In genomic region chr9:131119600-131119999, GRCh38 we compare ENCODE assay signal across 16 cellular contexts. TPM values are rescaled to one million over a fixed set of nuclear protein-coding genes. Genes with fewer than 3 reads are reported as not detected.
DNase-seq lines count a peak whose midpoint lies in the region; ATAC-seq and TF ChIP-seq lines count a peak whose summit lies in the region.
"Had no signal": no experiment of that assay in that cellular context is flagged by ENCODE, and none has a peak within 500 bp of the region (broad histone marks: within the 10 kb centered on the region; RNA-seq: fewer than 3 reads in every experiment).

No MANE protein-coding gene starts in this region.

- TF ChIP-seq CTCF in right atrium auricular region (IDR thresholded peaks at IDR 0.05) (no peak), gastrocnemius medialis (IDR thresholded peaks at IDR 0.05 in 4 of 5, conservative IDR thresholded peaks at IDR 0.05 in 1 of 5) (no peak)

- in situ Hi-C loops in gastrocnemius medialis (cut with MboI; ENCODE audit: low sequenced_read_pairs in 4 of 4) = no loop called here

- intact Hi-C loops in left ventricle myocardium superior (cut with micrococcal nuclease) (no loop called here), posterior vena cava (cut with DNase I) (no loop called here), gastrocnemius medialis (cut with DNase I; ENCODE audit: low total_unique reads) (no loop called here)

- H3K4me3 ChIP-seq in right atrium auricular region (no peak overlapping the region), gastrocnemius medialis (no peak overlapping the region)
- H3K4me3 ChIP-seq: HAP-1 had no signal

- H3K36me3 ChIP-seq in right atrium auricular region = peaks cover 13% of the 10 kb centered on the region
- H3K36me3 ChIP-seq in gastrocnemius medialis = no peaks in the 10 kb centered on the region

- TF ChIP-seq POLR2A in gastrocnemius medialis (IDR thresholded peaks at IDR 0.05) = no peak

- ATAC-seq in left ventricle myocardium superior (no peak), left lobe of liver (no peak), gastrocnemius medialis (no peak)

- H3K27me3 ChIP-seq in right atrium auricular region = no peaks in the 10 kb centered on the region
- no peaks in the 10 kb centered on the region for H3K27me3 ChIP-seq in gastrocnemius medialis

- no peaks in the 10 kb centered on the region for H3K9me3 ChIP-seq in right atrium auricular region
- H3K9me3 ChIP-seq in gastrocnemius medialis = no peaks in the 10 kb centered on the region
- H3K9me3 ChIP-seq: HAP-1 had no signal

- DNase-seq in right atrium auricular region (ENCODE audit: low spot score) (peak; percentile 26), left ventricle myocardium superior (no peak), left lobe of liver (ENCODE audit: low spot score) (peak; percentile 35), posterior vena cava (ENCODE audit: low spot score) (peak; percentile 35), T-helper 2 cell (no peak), dermis blood vessel endothelial cell (no peak), gastrocnemius medialis (no peak)
- DNase-seq: C1 segment of cervical spinal cord; CD4-positive, alpha-beta memory T cell; COR-L47; DMS153; DMS79 treated with DMSO at 0.1 percent for 48 hours; EL; GOT3 had no signal

- H3K4me1 ChIP-seq in right atrium auricular region = peaks cover 0 to 2% of the 10 kb centered on the region in 2 donors
- H3K4me1 ChIP-seq in gastrocnemius medialis = peaks cover 1 to 2% of the 10 kb centered on the region in 2 donors

- H3K27ac ChIP-seq in right atrium auricular region (no peak overlapping the region), gastrocnemius medialis (no peak overlapping the region)

RNA-seq across cellular contexts. Expression of gene NUP214, which starts 5.8 kb away (rescaled TPM):
- total RNA-seq in right atrium auricular region (10 to 100 TPM; 29.5 to 31.6 TPM), left ventricle myocardium superior (28.9 TPM), left lobe of liver (21.9 TPM), posterior vena cava (10 to 100 TPM; 33.9 to 40.8 TPM), dermis blood vessel endothelial cell (15.3 and 19.1 TPM in 2 replicates), gastrocnemius medialis (10 to 100 TPM; 24.2 to 47.5 (median 29.9) TPM)

RNA-seq across cellular contexts. Expression of gene AIF1L, which starts 23.3 kb away (rescaled TPM):
- total RNA-seq in right atrium auricular region (10 to 100 TPM; 15.4 to 27.3 TPM), left ventricle myocardium superior (22.9 TPM), left lobe of liver (0.83 TPM), posterior vena cava (10 to 100 TPM; 27.3 to 31.2 TPM), dermis blood vessel endothelial cell (15.3 and 26.4 TPM in 2 replicates), gastrocnemius medialis (10 to 100 TPM in 1 of 4 donors, 1 to 10 TPM in 3; 7.5 to 10.6 (median 8.9) TPM)
- total RNA-seq: B cell had no signal

Comparison
In these comparisons a context has a peak if more than half of its experiments do, and no peak if none do; other contexts are left out.
1. DNase-seq: peak in right atrium auricular region (single experiment), left lobe of liver (single experiment) and posterior vena cava (single experiment); none in left ventricle myocardium superior (single experiment), T-helper 2 cell (0 of 5), dermis blood vessel endothelial cell (single experiment) and gastrocnemius medialis (0 of 2).